Comparison of ENCODE assay signal across 24 cellular contexts in genomic region chr12:58452546-58452945, GRCh38.
DNase-seq lines count a peak whose midpoint lies in the region; ATAC-seq and TF ChIP-seq lines count a peak whose summit lies in the region.
"Had no signal": no experiment of that assay in that cellular context is flagged by ENCODE, and none has a peak within 500 bp of the region (broad histone marks: within the 10 kb centered on the region; RNA-seq: fewer than 3 reads in every experiment).

No MANE protein-coding gene starts in this region.

- ATAC-seq in SK-N-SH treated with all-trans-retinoic acid at 6 μM for 48 hours: no peak; the same call in 2 of the 3 replicates
- ATAC-seq in GM18909 (IDR thresholded peaks at IDR 0.05; ENCODE audit: poor library complexity, unreplicated experiment): no peak
- ATAC-seq in HG03175 (IDR thresholded peaks at IDR 0.05; ENCODE audit: unreplicated experiment): no peak
- ATAC-seq: activated CD4-positive, alpha-beta T cell treated with anti-CD3 and anti-CD28 coated beads for 36 hours; CD8-positive, alpha-beta T cell; gastroesophageal sphincter; sciatic nerve had no signal

- no peaks in the 10 kb centered on the region for H4K20me1 ChIP-seq in SK-N-SH (ENCODE audit: insufficient read depth)

- no peaks in the 10 kb centered on the region for H3K4me1 ChIP-seq in SK-N-SH (ENCODE audit: control insufficient read depth in 1 of 2, insufficient read depth in 2 of 2, low read depth in 1 of 2, low read length in 1 of 2)
- H3K4me1 ChIP-seq: gastroesophageal sphincter, HAP-1, testis had no signal

- H3K36me3 ChIP-seq in SK-N-SH (replicated peaks in 1 of 2; ENCODE audit: control insufficient read depth in 1 of 2, insufficient read depth in 2 of 2, low read length in 1 of 2): no peaks in the 10 kb centered on the region
- H3K36me3 ChIP-seq: gastroesophageal sphincter, HAP-1 had no signal

- no peak for TF ChIP-seq CTCF in SK-N-SH (IDR thresholded peaks at IDR 0.05)
- TF ChIP-seq CTCF in astrocyte of the spinal cord (IDR thresholded peaks at IDR 0.05; ENCODE audit: low read depth, low read length): no peak
- no peak for TF ChIP-seq CTCF in fibroblast of the aortic adventitia (IDR thresholded peaks at IDR 0.05; ENCODE audit: insufficient read depth, low read length)

- DNase-seq in SK-N-SH: no peak
- peak; percentile 33 for DNase-seq in astrocyte of the spinal cord (ENCODE audit: low read depth, low spot score)
- DNase-seq in fibroblast of the aortic adventitia (ENCODE audit: low read depth): peak; percentile 24
- no peak for DNase-seq in NCI-H446 treated with DMSO at 0.1 percent for 48 hours (lab: John Stamatoyannopoulos, UW)
- no peak for DNase-seq in NOMO-1 treated with DMSO at 0.1 percent for 48 hours (lab: John Stamatoyannopoulos, UW; ENCODE audit: unreplicated experiment)
- DNase-seq: activated CD4-positive, alpha-beta T cell treated with anti-CD3 and anti-CD28 coated beads for 36 hours; activated effector memory CD4-positive, alpha-beta T cell treated with Interleukin-2 at 50 U/mL for 16 hours; activated T-cell treated with anti-CD3 and anti-CD28 coated beads for 4 hours; CD8-positive, alpha-beta T cell; effector CD4-positive, alpha-beta T cell; hippocampal formation; NCI-H146; stimulated activated naive CD4-positive, alpha-beta T cell treated with Interleukin-2 at 50 U/mL for 16 hours; T-helper 2 cell; testis had no signal

- POLR2A ChIA-PET in SK-N-SH (lab: Yijun Ruan, JAX): no interaction called here

- H3K9ac ChIP-seq in SK-N-SH: no peak overlapping the region

- no peaks in the 10 kb centered on the region for H3K9me3 ChIP-seq in SK-N-SH
- H3K9me3 ChIP-seq: gastroesophageal sphincter, HAP-1, testis had no signal

- H3K4me3 ChIP-seq in SK-N-SH (ENCODE audit: low read depth in 2 of 2, low read length in 1 of 2) (no peak overlapping the region), astrocyte of the spinal cord (ENCODE audit: low read depth, low read length) (no peak overlapping the region), fibroblast of the aortic adventitia (ENCODE audit: low read depth, low read length) (no peak overlapping the region)
- H3K4me3 ChIP-seq: gastroesophageal sphincter, HAP-1, testis had no signal

- H3K4me2 ChIP-seq in SK-N-SH: no peak overlapping the region

- TF ChIP-seq RAD21 in SK-N-SH (IDR thresholded peaks at IDR 0.05; ENCODE audit: low read length): no peak

- no peak for TF ChIP-seq EP300 in SK-N-SH (IDR thresholded peaks at IDR 0.05; ENCODE audit: borderline replicate concordance in 1 of 2, low read depth in 1 of 2, low read length in 1 of 2)

- CTCF ChIA-PET in SK-N-SH (lab: Yijun Ruan, JAX): no interaction called here

- in situ Hi-C loops in astrocyte of the spinal cord (cut with HindIII; ENCODE audit: low sequenced_read_pairs): no loop called here

- peaks cover 5% of the 10 kb centered on the region for H3F3A ChIP-seq in SK-N-SH (replicated peaks; ENCODE audit: insufficient read depth)

- 26% methylated on average over 2 of the region's 2 CpGs for WGBS in SK-N-SH (ENCODE audit: low lambda C conversion rate)

- H3K9me2 ChIP-seq in SK-N-SH: no peaks in the 10 kb centered on the region

- no peaks in the 10 kb centered on the region for H3K79me2 ChIP-seq in SK-N-SH (ENCODE audit: insufficient read depth)

- no peak overlapping the region for H2AFZ ChIP-seq in SK-N-SH (ENCODE audit: low read depth)

- H3K27me3 ChIP-seq in SK-N-SH (ENCODE audit: insufficient read depth): no peaks in the 10 kb centered on the region
- H3K27me3 ChIP-seq: gastroesophageal sphincter, testis had no signal

- H3K27ac ChIP-seq in SK-N-SH (ENCODE audit: low read depth in 2 of 2, low read length in 1 of 2): peak overlapping the region in 1 of 2 experiments; percentile 13; a peak in 2 of 4 replicates
- H3K27ac ChIP-seq: 22Rv1, epithelial cell of prostate, gastroesophageal sphincter, HL-60, testis had no signal

TF ChIP-seq in SK-N-SH, 30 proteins besides CTCF, POLR2A, EP300 and RAD21:
- TF ChIP-seq REST (IDR thresholded peaks at IDR 0.05; ENCODE audit: low read depth, low read length) (no peak), FOSL2 (IDR thresholded peaks at IDR 0.05; ENCODE audit: borderline replicate concordance, low read depth) (peak; percentile 2; the same call in 1 of the 2 replicates), GATA2 (CRISPR knock-in tag; IDR thresholded peaks at IDR 0.05) (no peak), MXI1 (IDR thresholded peaks at IDR 0.05; ENCODE audit: low read depth, low read length) (no peak)

TF ChIP-seq in SK-N-SH treated with all-trans-retinoic acid at 6 μM for 48 hours, 23 proteins besides CTCF, POLR2A, EP300 and RAD21:
- TF ChIP-seq POU6F1 (CRISPR knock-in tag; IDR thresholded peaks at IDR 0.05; ENCODE audit: borderline replicate concordance, low read depth): no peak
- no peak for TF ChIP-seq BACH2 (CRISPR knock-in tag; IDR thresholded peaks at IDR 0.05; ENCODE audit: borderline replicate concordance)
- no peak for TF ChIP-seq TOX (CRISPR knock-in tag; IDR thresholded peaks at IDR 0.05; ENCODE audit: borderline replicate concordance)
- TF ChIP-seq RARB (CRISPR knock-in tag; IDR thresholded peaks at IDR 0.05): no peak
- no peak for TF ChIP-seq ARNTL (CRISPR knock-in tag; IDR thresholded peaks at IDR 0.05; ENCODE audit: borderline replicate concordance, low read depth)
- no peak for TF ChIP-seq OSR1 (CRISPR knock-in tag; IDR thresholded peaks at IDR 0.05)
- no peak for TF ChIP-seq TSHZ2 (CRISPR knock-in tag; IDR thresholded peaks at IDR 0.05)
- TF ChIP-seq CREB5 (CRISPR knock-in tag; IDR thresholded peaks at IDR 0.05; ENCODE audit: low read depth): no peak
- no peak for TF ChIP-seq CSDC2 (CRISPR knock-in tag; IDR thresholded peaks at IDR 0.05)
- TF ChIP-seq PPARA (CRISPR knock-in tag; IDR thresholded peaks at IDR 0.05; ENCODE audit: borderline replicate concordance): no peak
- TF ChIP-seq ZFP3 (CRISPR knock-in tag; IDR thresholded peaks at IDR 0.05): no peak
TF ChIP-seq in SK-N-SH treated with all-trans-retinoic acid at 6 μM for 48 hours: peak in this region for 0.

Comparison
In these comparisons a context has a peak if more than half of its experiments do, and no peak if none do; other contexts are left out.
1. DNase-seq: peak in astrocyte of the spinal cord (single experiment) and fibroblast of the aortic adventitia (single experiment); none in SK-N-SH (single experiment), NCI-H446 treated with DMSO at 0.1 percent for 48 hours (single experiment) and NOMO-1 treated with DMSO at 0.1 percent for 48 hours (single experiment).